ENCODE assay signal across 1 cellular context in genomic region chr1:1345384-1345783, GRCh38.
TF ChIP-seq lines count a peak whose summit lies in the region.

No MANE protein-coding gene starts in this region.

TF ChIP-seq in HepG2, 621 proteins besides CTCF, POLR2A, EP300 and RAD21:
- TF ChIP-seq TAF15 (IDR thresholded peaks at IDR 0.05; ENCODE audit: low read depth, low read length, poor library complexity, severe bottlenecking) = no peak
- 0 out of 2 replicates have a peak, but pooled peaks have one; percentile 6 for TF ChIP-seq RBFOX2 (IDR thresholded peaks at IDR 0.05; ENCODE audit: low read depth, low read length)
- TF ChIP-seq AGO2 (optimal IDR thresholded peaks at IDR 0.05; ENCODE audit: low read depth, low read length) = peak; percentile 59
- TF ChIP-seq ZNF652 (CRISPR knock-in tag; IDR thresholded peaks at IDR 0.05; ENCODE audit: borderline replicate concordance, low read depth) = no peak
- TF ChIP-seq JUNB (CRISPR knock-in tag; IDR thresholded peaks at IDR 0.05; ENCODE audit: borderline replicate concordance) = no peak
- TF ChIP-seq RELA (CRISPR knock-in tag; IDR thresholded peaks at IDR 0.05) = no peak
- TF ChIP-seq NONO (IDR thresholded peaks at IDR 0.05) = no peak
- peak; percentile 40 for TF ChIP-seq NONO (CRISPR knock-in tag; conservative IDR thresholded peaks at IDR 0.05)
- no peak for TF ChIP-seq EED (CRISPR knock-in tag; IDR thresholded peaks at IDR 0.05)
- no peak for TF ChIP-seq FOSL2 (CRISPR knock-in tag; IDR thresholded peaks at IDR 0.05)
- no peak for TF ChIP-seq SNAPC4 (CRISPR knock-in tag; IDR thresholded peaks at IDR 0.05)
- TF ChIP-seq ZBTB3 (CRISPR knock-in tag; IDR thresholded peaks at IDR 0.05; ENCODE audit: borderline replicate concordance, low read depth) = no peak
- TF ChIP-seq NFE2 (CRISPR knock-in tag; IDR thresholded peaks at IDR 0.05) = no peak
- TF ChIP-seq, protein P1, sequence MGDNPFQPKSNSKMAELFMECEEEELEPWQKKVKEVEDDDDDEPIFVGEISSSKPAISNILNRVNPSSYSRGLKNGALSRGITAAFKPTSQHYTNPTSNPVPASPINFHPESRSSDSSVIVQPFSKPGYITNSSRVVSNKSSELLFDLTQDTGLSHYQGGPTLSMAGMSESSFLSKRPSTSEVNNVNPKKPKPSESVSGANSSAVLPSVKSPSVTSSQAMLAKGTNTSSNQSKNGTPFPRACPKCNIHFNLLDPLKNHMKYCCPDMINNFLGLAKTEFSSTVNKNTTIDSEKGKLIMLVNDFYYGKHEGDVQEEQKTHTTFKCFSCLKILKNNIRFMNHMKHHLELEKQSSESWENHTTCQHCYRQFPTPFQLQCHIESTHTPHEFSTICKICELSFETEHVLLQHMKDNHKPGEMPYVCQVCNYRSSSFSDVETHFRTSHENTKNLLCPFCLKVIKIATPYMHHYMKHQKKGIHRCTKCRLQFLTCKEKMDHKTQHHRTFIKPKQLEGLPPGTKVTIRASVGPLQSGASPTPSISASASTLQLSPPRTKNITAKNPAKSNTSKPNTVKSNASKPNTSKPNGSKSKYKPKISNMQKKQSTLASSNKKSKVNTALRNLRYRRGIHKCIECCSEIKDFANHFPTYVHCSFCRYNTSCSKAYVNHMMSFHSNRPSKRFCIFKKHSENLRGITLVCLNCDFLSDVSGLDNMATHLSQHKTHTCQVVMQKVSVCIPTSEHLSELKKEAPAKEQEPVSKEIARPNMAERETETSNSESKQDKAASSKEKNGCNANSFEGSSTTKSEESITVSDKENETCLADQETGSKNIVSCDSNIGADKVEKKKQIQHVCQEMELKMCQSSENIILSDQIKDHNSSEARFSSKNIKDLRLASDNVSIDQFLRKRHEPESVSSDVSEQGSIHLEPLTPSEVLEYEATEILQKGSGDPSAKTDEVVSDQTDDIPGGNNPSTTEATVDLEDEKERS (CRISPR knock-in tag; IDR thresholded peaks at IDR 0.05) = no peak
- TF ChIP-seq ZBTB7B (CRISPR knock-in tag; IDR thresholded peaks at IDR 0.05) = no peak
